Comparison of ENCODE assay signal across 8 cellular contexts in genomic region chr7:96321041-96321669, GRCh38. TPM values are rescaled to one million over a fixed set of nuclear protein-coding genes. Genes with fewer than 3 reads are reported as not detected.
DNase-seq lines count a peak whose midpoint lies in the region; ATAC-seq and TF ChIP-seq lines count a peak whose summit lies in the region.

No MANE protein-coding gene starts in this region.

- H3K4me2 ChIP-seq in BLaER1 = peak overlapping the region; percentile 89

- peaks cover 2% of the 10 kb centered on the region for H3K27me3 Mint-ChIP-seq in endodermal cell (ENCODE audit: insufficient read depth)

- H3K4me3 ChIP-seq in BLaER1 (peak overlapping the region; percentile 91), endodermal cell (ENCODE audit: low read length) (peak overlapping the region; percentile 86)

- no peaks in the 10 kb centered on the region for H3K9me3 ChIP-seq in BLaER1
- no peaks in the 10 kb centered on the region for H3K9me3 ChIP-seq in endodermal cell (ENCODE audit: control insufficient read depth, low read length)

- H3K27me3 ChIP-seq in BLaER1 (no peaks in the 10 kb centered on the region), endodermal cell (ENCODE audit: control insufficient read depth, insufficient read depth, low read length, poor library complexity, severe bottlenecking) (no peaks in the 10 kb centered on the region)

- H3K4me1 Mint-ChIP-seq in endodermal cell = peaks cover 37% of the 10 kb centered on the region

- no peaks in the 10 kb centered on the region for H3K9me3 Mint-ChIP-seq in endodermal cell

- TF ChIP-seq CTCF in endodermal cell (conservative IDR thresholded peaks at IDR 0.05) = no peak

- peak overlapping the region; percentile 77 for H3K4me3 Mint-ChIP-seq in endodermal cell

- WGBS in endodermal cell (ENCODE audit: insufficient coverage in 1 of 2, insufficient read length in 1 of 2), 2 experiments = 0 to 2% methylated on average over 13 to 22 of the region's 22 CpGs

- H3K4me1 ChIP-seq in BLaER1 = peaks cover 20% of the 10 kb centered on the region
- peaks cover 12% of the 10 kb centered on the region for H3K4me1 ChIP-seq in endodermal cell (ENCODE audit: control insufficient read depth, insufficient read depth, low read length)

- peak; percentile 87 for DNase-seq in NCI-H2227 treated with DMSO at 0.1 percent for 48 hours (lab: John Stamatoyannopoulos, UW)
- DNase-seq in endodermal cell = peak; percentile 95
- peak; percentile 93 for DNase-seq in mesenteric fat pad (ENCODE audit: low spot score)
- peak; percentile 35 for DNase-seq in stimulated activated CD8-positive, alpha-beta memory T cell treated with anti-CD3 and anti-CD28 coated beads, Interleukin-7, amount 100 ng/mL, for 24 hours (ENCODE audit: low read depth)

- peaks cover 28% of the 10 kb centered on the region for H4K20me1 ChIP-seq in BLaER1

- peak overlapping the region; percentile 95 for H3K27ac Mint-ChIP-seq in endodermal cell

- H3K36me3 Mint-ChIP-seq in endodermal cell (ENCODE audit: low read depth) = peaks cover 10% of the 10 kb centered on the region

- H3K27ac ChIP-seq in BLaER1 (peak overlapping the region; percentile 92), endodermal cell (ENCODE audit: low read depth, low read length) (peak overlapping the region; percentile 92)

- ATAC-seq in GM18907 (IDR thresholded peaks at IDR 0.05; ENCODE audit: unreplicated experiment) (peak; percentile 56), HG03139 (IDR thresholded peaks at IDR 0.05; ENCODE audit: unreplicated experiment) (peak; percentile 42)
- ATAC-seq in activated CD4-positive, CD25-positive, alpha-beta regulatory T cell treated with anti-CD3 and anti-CD28 coated beads, Interleukin-2, amount 50 U/mL, for 24 hours = peak; percentile 41 to 42

- H3K36me3 ChIP-seq in BLaER1 (no peaks in the 10 kb centered on the region), endodermal cell (ENCODE audit: control insufficient read depth, insufficient read depth, low read length) (peaks cover 4% of the 10 kb centered on the region)

- H3K9ac ChIP-seq in BLaER1 (peak overlapping the region; percentile 91), endodermal cell (ENCODE audit: extremely low read depth, low read length, poor library complexity, severe bottlenecking) (peak overlapping the region; percentile 84)

RNA-seq across cellular contexts. Expression of gene SLC25A13, which starts 0.7 kb away (rescaled TPM):
- total RNA-seq in endodermal cell = 100 to 1,000 TPM in 1 of 2 donors, 10 to 100 TPM in 1; 94.3 to 114 TPM
- 49.6 TPM for polyA plus RNA-seq in endodermal cell (2013, experiment 1 of 2)
- polyA plus RNA-seq in endodermal cell (2013, experiment 2 of 2) = 53.2 TPM
- total RNA-seq in mesenteric fat pad = 30.5 TPM

Comparison
In these comparisons a context has a peak if more than half of its experiments do, and no peak if none do; other contexts are left out.
1. Peak in every context shown above with its lines: DNase-seq, ATAC-seq, H3K4me3 ChIP-seq and H3K27ac ChIP-seq.
2. DNase-seq: peak in every context shown above with its lines; median percentile 95 in endodermal cell; 93 in mesenteric fat pad; 87 in NCI-H2227 treated with DMSO at 0.1 percent for 48 hours; 35 in stimulated activated CD8-positive, alpha-beta memory T cell treated with anti-CD3 and anti-CD28 coated beads, Interleukin-7, amount 100 ng/mL, for 24 hours.